Comparison of ENCODE assay signal across 24 cellular contexts in genomic region chr5:133947431-133947841, GRCh38. TPM values are rescaled to one million over a fixed set of nuclear protein-coding genes. Genes with fewer than 3 reads are reported as not detected.
A peak's percentile ranks its signal among the peaks of the same experiment; 100 is the strongest.
DNase-seq lines count a peak whose midpoint lies in the region; ATAC-seq, FAIRE-seq and TF ChIP-seq lines count a peak whose summit lies in the region.
"Had no signal": no experiment of that assay in that cellular context is flagged by ENCODE, and none has a peak within 500 bp of the region (broad histone marks: within the 10 kb centered on the region; RNA-seq: fewer than 3 reads in every experiment).

No MANE protein-coding gene starts in this region.

- TF ChIP-seq POLR2A in body of pancreas (IDR thresholded peaks at IDR 0.05) = no peak

- H3K27ac ChIP-seq in body of pancreas (peak overlapping the region in 2 of 4 donors; percentile 5 to 22), small intestine (ENCODE audit: low read depth in 1 of 2, low read length in 1 of 2) (no peak overlapping the region)
- H3K27ac ChIP-seq: brain microvascular endothelial cell, transverse colon, VCaP had no signal

- DNase-seq in NCI-H446 (lab: John Stamatoyannopoulos, UW) = peak; percentile 33 to 77
- peak; percentile 44 to 76 (median 62) for DNase-seq in body of pancreas
- DNase-seq in kidney tubule cell (ENCODE audit: low spot score) = peak; percentile 63
- peak; percentile 21 for DNase-seq in small intestine
- no peak for DNase-seq in NCI-H2081 treated with DMSO at 0.1 percent for 48 hours (lab: John Stamatoyannopoulos, UW)
- DNase-seq: activated CD4-positive, alpha-beta T cell treated with anti-CD3 and anti-CD28 coated beads, Interleukin-2, amount 10 ng/mL, durations not matched to agents 7 days and 5 days; brain microvascular endothelial cell; CD4-positive, alpha-beta memory T cell; DMS53; Karpas-422; NCI-H1048; NCI-H187 treated with DMSO at 0.1 percent for 48 hours; Peyer's patch; stimulated activated CD4-positive, alpha-beta T cell treated with anti-CD3 and anti-CD28 coated beads, Interleukin-12 subunit alpha, Interleukin-12 subunit beta, amount 100 ng/mL, for 4 hours; stimulated activated CD4-positive, alpha-beta T cell treated with anti-CD3 and anti-CD28 coated beads, Interleukin-4, amount 100 ng/mL, for 4 hours; stimulated activated naive CD8-positive, alpha-beta T cell treated with anti-CD3 and anti-CD28 coated beads, Interleukin-15, amount 100 ng/mL, for 72 hours; T-helper 2 cell; transverse colon had no signal

- ATAC-seq in body of pancreas (peak; percentile 57), HG02852 (IDR thresholded peaks at IDR 0.05; ENCODE audit: unreplicated experiment) (no peak), GM19023 (IDR thresholded peaks at IDR 0.05; ENCODE audit: unreplicated experiment) (no peak)
- ATAC-seq: activated naive CD4-positive, alpha-beta T cell treated with anti-CD3 and anti-CD28 coated beads, Interleukin-2, amount 50 U/mL, for 72 hours; activated T-helper 17 cell treated with anti-CD3 and anti-CD28 coated beads, Interleukin-2, amount 50 U/mL, for 72 hours; stimulated activated naive CD8-positive, alpha-beta T cell treated with anti-CD3 and anti-CD28 coated beads, Interleukin-15, amount 100 ng/mL, for 72 hours had no signal

- no peak for FAIRE-seq in small intestine (lab: Jason Lieb, UNC)

- TF ChIP-seq CTCF in body of pancreas (IDR thresholded peaks at IDR 0.05) = no peak

- H3K9me3 ChIP-seq in body of pancreas (no peaks in the 10 kb centered on the region), small intestine (ENCODE audit: control insufficient read depth, low read depth) (no peaks in the 10 kb centered on the region)
- H3K9me3 ChIP-seq: Peyer's patch, transverse colon had no signal

- no peaks in the 10 kb centered on the region for H3K27me3 ChIP-seq in body of pancreas
- H3K27me3 ChIP-seq in small intestine (ENCODE audit: control insufficient read depth in 2 of 2, insufficient read depth in 2 of 2, low read length in 2 of 2) = no peaks in the 10 kb centered on the region
- H3K27me3 ChIP-seq: brain microvascular endothelial cell, Peyer's patch, transverse colon had no signal

- intact Hi-C loops in body of pancreas (cut with DNase I) = no loop called here

- H3K4me1 ChIP-seq in body of pancreas (peaks cover 38% of the 10 kb centered on the region), small intestine (ENCODE audit: control insufficient read depth in 2 of 2, insufficient read depth in 1 of 2, low read depth in 1 of 2, low read length in 1 of 2) (no peaks in the 10 kb centered on the region)

- WGBS in body of pancreas, 2 donors = 43 to 47% methylated on average over 4 to 5 of the region's 5 CpGs
- WGBS in small intestine, 3 donors = 60 to 68% (median 63%) methylated on average over 5 of the region's 5 CpGs

- no peak overlapping the region for H3K4me3 ChIP-seq in body of pancreas
- no peak overlapping the region for H3K4me3 ChIP-seq in small intestine (ENCODE audit: low read depth in 1 of 2, low read length in 2 of 2)
- H3K4me3 ChIP-seq: lung, Peyer's patch, transverse colon had no signal

- no peaks in the 10 kb centered on the region for H3K36me3 ChIP-seq in body of pancreas (replicated peaks in 1 of 2; ENCODE audit: insufficient read depth in 1 of 2, low read depth in 2 of 2)
- H3K36me3 ChIP-seq in small intestine (ENCODE audit: control insufficient read depth in 2 of 2, insufficient read depth in 2 of 2, low read length in 2 of 2) = no peaks in the 10 kb centered on the region
- H3K36me3 ChIP-seq: brain microvascular endothelial cell, Peyer's patch, transverse colon had no signal

RNA-seq across cellular contexts. Expression of gene C5orf15, which starts 21.0 kb away (rescaled TPM):
- 10 to 100 TPM; 20.4 to 28.0 TPM for total RNA-seq in body of pancreas
- polyA plus RNA-seq in small intestine = 10 to 100 TPM; 17.3 to 39.2 (median 20.1) TPM

RNA-seq across cellular contexts. Expression of gene VDAC1, which starts 57.3 kb away (rescaled TPM):
- total RNA-seq in body of pancreas = 10 to 100 TPM; 37.6 to 65.1 TPM
- polyA plus RNA-seq in small intestine = 100 to 1,000 TPM; 252 to 412 (median 309) TPM
